Comparison of ENCODE assay signal across 8 cellular contexts in the genomic region with DNA sequence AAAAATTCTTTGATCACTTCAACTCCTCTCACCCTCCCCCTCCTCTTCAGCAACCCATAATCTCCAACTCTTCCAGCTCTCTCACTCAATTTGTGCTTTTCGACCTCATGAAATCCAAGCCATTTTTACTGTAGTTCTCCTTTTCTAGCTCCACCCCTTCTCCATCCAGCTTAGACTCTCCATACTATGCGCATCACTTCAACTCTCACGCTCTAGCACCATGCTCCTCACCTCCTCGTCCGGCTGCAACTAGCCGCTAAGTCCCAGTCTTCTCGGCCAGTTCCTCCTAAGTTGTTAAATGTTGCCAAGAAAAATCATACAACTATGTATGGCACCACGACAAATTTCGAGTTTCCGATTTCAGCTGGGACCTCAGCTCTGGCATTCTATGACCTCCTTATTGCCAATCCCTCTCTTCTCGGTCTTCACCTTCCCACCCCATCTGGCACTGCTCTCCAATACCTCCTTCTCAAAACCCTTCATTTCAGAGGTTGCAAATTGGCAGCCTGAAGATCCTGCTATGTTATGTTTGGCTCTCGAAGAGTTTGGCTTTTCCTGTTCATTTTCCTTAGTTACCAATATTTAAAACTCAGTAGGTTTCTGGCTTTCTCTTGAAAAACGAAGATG. TPM values are rescaled to one million over a fixed set of nuclear protein-coding genes. Genes with fewer than 3 reads are reported as not detected.
A peak's percentile ranks its signal among the peaks of the same experiment; 100 is the strongest.
DNase-seq lines count a peak whose midpoint lies in the region; ATAC-seq, FAIRE-seq and TF ChIP-seq lines count a peak whose summit lies in the region.

No MANE protein-coding gene starts in this region.

- no peak overlapping the region for H2AFZ ChIP-seq in OCI-LY3 (ENCODE audit: low read depth, low read length)
- peak overlapping the region; percentile 6 for H2AFZ ChIP-seq in endothelial cell of umbilical vein (ENCODE audit: low read depth, low read length)

- in situ Hi-C loops in GM13977 (cut with MboI; ENCODE audit: low pct_unique_long_range_greater_than_20kb, low sequenced_read_pairs, unreplicated experiment): no loop called here

- FAIRE-seq in endothelial cell of umbilical vein (lab: Jason Lieb, UNC): peak; percentile 67

- intact Hi-C loops in endothelial cell of umbilical vein (cut with micrococcal nuclease) (loop anchor here (2.0 kb wide), 1 partner anchor 19 kb away; no protein-coding TSS in a partner anchor), sciatic nerve (cut with DNase I) (no loop called here)

- H3K4me2 ChIP-seq in OCI-LY3 (ENCODE audit: low read length): peak overlapping the region; percentile 94
- peak overlapping the region; percentile 93 for H3K4me2 ChIP-seq in endothelial cell of umbilical vein (ENCODE audit: insufficient read depth, low read length)

- H3K79me2 ChIP-seq in OCI-LY3 (ENCODE audit: low read length) (no peaks in the 10 kb centered on the region), endothelial cell of umbilical vein (ENCODE audit: control insufficient read depth, insufficient read depth, low read length) (no peaks in the 10 kb centered on the region)

- H3K4me1 ChIP-seq in OCI-LY3 (ENCODE audit: low read length): peaks cover 50% of the 10 kb centered on the region
- peaks cover 10% of the 10 kb centered on the region for H3K4me1 ChIP-seq in endothelial cell of umbilical vein (ENCODE audit: control insufficient read depth, extremely low read depth, insufficient read depth, low read length)

- POLR2A ChIA-PET in endothelial cell of umbilical vein (lab: Charles Lee): no interaction called here

- H3K4me3 ChIP-seq in OCI-LY3 (ENCODE audit: low read length) (peak overlapping the region; percentile 91), endothelial cell of umbilical vein (replicated peaks in 1 of 3; ENCODE audit: insufficient read depth in 1 of 3, low read depth in 1 of 3, low read length in 3 of 3) (peak overlapping the region; percentile 88 to 92 (median 89))

- no TSS peak for BruUV-seq in endothelial cell of umbilical vein (replicated peaks; lab: Mats Ljungman, UMichigan)

- H3K9me1 ChIP-seq in endothelial cell of umbilical vein (replicated peaks; ENCODE audit: control insufficient read depth, extremely low read depth, insufficient read depth, low read length): no peaks in the 10 kb centered on the region

- TF ChIP-seq POLR2A in endothelial cell of umbilical vein (IDR thresholded peaks at IDR 0.05; ENCODE audit: low read depth, low read length): no peak

- no peaks in the 10 kb centered on the region for H3K36me3 ChIP-seq in OCI-LY3 (replicated peaks; ENCODE audit: low read depth, low read length)
- H3K36me3 ChIP-seq in endothelial cell of umbilical vein (ENCODE audit: control insufficient read depth in 2 of 2, extremely low read depth in 1 of 2, insufficient read depth in 2 of 2, low read length in 2 of 2): peaks cover 0 to 1% of the 10 kb centered on the region in 2 experiments

- no peak overlapping the region for H3K27ac ChIP-seq in OCI-LY3 (ENCODE audit: low read length)
- no peak overlapping the region for H3K27ac ChIP-seq in endothelial cell of umbilical vein (ENCODE audit: insufficient read depth, low read depth, low read length)

- H4K20me1 ChIP-seq in OCI-LY3 (ENCODE audit: insufficient read depth, low read length) (no peaks in the 10 kb centered on the region), endothelial cell of umbilical vein (replicated peaks; ENCODE audit: control insufficient read depth, extremely low read depth, insufficient read depth, low read length) (no peaks in the 10 kb centered on the region)

- H3K9me3 ChIP-seq in OCI-LY3 (ENCODE audit: insufficient read depth, low read length): no peaks in the 10 kb centered on the region
- H3K9me3 ChIP-seq in endothelial cell of umbilical vein (replicated peaks; ENCODE audit: control insufficient read depth, insufficient read depth, low read length): no peaks in the 10 kb centered on the region

- DNase-seq in GM13977 (ENCODE audit: low spot score): peak; percentile 10
- DNase-seq in endothelial cell of umbilical vein (ENCODE audit: low read depth, low spot score): peak; percentile 67
- DNase-seq in sciatic nerve (ENCODE audit: low spot score): no peak
- no peak for DNase-seq in T1000 (lab: John Stamatoyannopoulos, UW)
- no peak for DNase-seq in stimulated activated CD4-positive, alpha-beta T cell treated with anti-CD3 and anti-CD28 coated beads, Interleukin-1b, Interleukin-23, amount 100 ng/mL, for 48 hours

- ATAC-seq in sciatic nerve: peak; percentile 49
- ATAC-seq in GM18868 (IDR thresholded peaks at IDR 0.05; ENCODE audit: unreplicated experiment): no peak
- no peak for ATAC-seq in GM18873 (IDR thresholded peaks at IDR 0.05; ENCODE audit: low FRiP score, unreplicated experiment)

- dilution Hi-C loops in endothelial cell of umbilical vein (cut with MboI; ENCODE audit: extremely low pct_ligation_motif_present, low sequenced_read_pairs): no loop called here

- TF ChIP-seq CTCF in GM13977 (IDR thresholded peaks at IDR 0.05; ENCODE audit: extremely low read depth, insufficient read depth, missing control alignments) (no peak), OCI-LY3 (IDR thresholded peaks at IDR 0.05; ENCODE audit: low read depth, low read length) (no peak), endothelial cell of umbilical vein (IDR thresholded peaks at IDR 0.05; ENCODE audit: extremely low read depth in 1 of 2, insufficient read depth in 1 of 2, low read depth in 1 of 2, low read length in 2 of 2) (no peak)

- H3K27me3 ChIP-seq in OCI-LY3 (ENCODE audit: low read depth, low read length) (no peaks in the 10 kb centered on the region), endothelial cell of umbilical vein (ENCODE audit: control insufficient read depth in 2 of 2, insufficient read depth in 2 of 2, low read length in 2 of 2) (no peaks in the 10 kb centered on the region)

- CTCF ChIA-PET in endothelial cell of umbilical vein (lab: Charles Lee): interaction anchor here (1.1 kb wide), 1 partner anchor 100 kb away, joined by 4 read pairs; no protein-coding TSS in a partner anchor

- H3K9ac ChIP-seq in OCI-LY3 (ENCODE audit: low read length): peak overlapping the region; percentile 72; the same call in 1 of the 2 replicates
- H3K9ac ChIP-seq in endothelial cell of umbilical vein (replicated peaks; ENCODE audit: extremely low read depth, insufficient read depth, low read length): no peak overlapping the region

TF ChIP-seq in endothelial cell of umbilical vein, 7 proteins besides CTCF, POLR2A, EP300 and RAD21 (continues in another document):
- TF ChIP-seq MYC (IDR thresholded peaks at IDR 0.05; ENCODE audit: low read depth, low read length): no peak
- no peak for TF ChIP-seq FOS (IDR thresholded peaks at IDR 0.05; ENCODE audit: borderline replicate concordance, insufficient read depth, low read length)

RNA-seq across cellular contexts. Expression of a gene that starts 1.1 kb away (rescaled TPM):
- total RNA-seq in endothelial cell of umbilical vein (6.0 and 6.2 TPM in 2 replicates), sciatic nerve (11.2 TPM)
- 1.7 and 1.9 TPM in 2 replicates for polyA plus RNA-seq in endothelial cell of umbilical vein
- polyA plus RNA-seq in endothelial cell of umbilical vein (2011; cell fraction: cytosol; rRNA removed): 1.4 and 1.5 TPM in 2 replicates
- 2.7 and 3.7 TPM in 2 replicates for polyA plus RNA-seq in endothelial cell of umbilical vein (2011; cell fraction: nucleus; rRNA removed)
- polyA plus RNA-seq in endothelial cell of umbilical vein (2012): 1.5 and 1.6 TPM in 2 replicates
- 4.2 and 5.5 TPM in 2 replicates for polyA minus RNA-seq in endothelial cell of umbilical vein
- 0.61 TPM for polyA minus RNA-seq in endothelial cell of umbilical vein (2011; cell fraction: cytosol; rRNA and poly(A)+ RNA removed)
- 3.3 and 3.5 TPM in 2 replicates for polyA minus RNA-seq in endothelial cell of umbilical vein (2011; cell fraction: nucleus; rRNA and poly(A)+ RNA removed)

RNA-seq across cellular contexts. Expression of a gene that starts 4.4 kb away (rescaled TPM):
- total RNA-seq in endothelial cell of umbilical vein: not detected in 2 replicates
- not detected in 2 replicates for polyA plus RNA-seq in endothelial cell of umbilical vein
- not detected in 2 replicates for polyA plus RNA-seq in endothelial cell of umbilical vein (2011; cell fraction: cytosol; rRNA removed)
- not detected in 2 replicates for polyA plus RNA-seq in endothelial cell of umbilical vein (2011; cell fraction: nucleus; rRNA removed)
- 0.62 TPM in 1 of 2 replicates, not detected in the other for polyA plus RNA-seq in endothelial cell of umbilical vein (2012)
- polyA minus RNA-seq in endothelial cell of umbilical vein: 3.3 TPM in 1 of 2 replicates, not detected in the other
- not detected for polyA minus RNA-seq in endothelial cell of umbilical vein (2011; cell fraction: cytosol; rRNA and poly(A)+ RNA removed)
- not detected in 2 replicates for polyA minus RNA-seq in endothelial cell of umbilical vein (2011; cell fraction: nucleus; rRNA and poly(A)+ RNA removed)
- total RNA-seq in sciatic nerve: not detected

RNA-seq across cellular contexts. Expression of a gene that starts 12.9 kb away (rescaled TPM):
- total RNA-seq in endothelial cell of umbilical vein: not detected in 2 replicates
- polyA plus RNA-seq in endothelial cell of umbilical vein: 0.86 and 0.94 TPM in 2 replicates
- 1.1 and 1.8 TPM in 2 replicates for polyA plus RNA-seq in endothelial cell of umbilical vein (2011; cell fraction: cytosol; rRNA removed)
- 2.3 and 2.8 TPM in 2 replicates for polyA plus RNA-seq in endothelial cell of umbilical vein (2011; cell fraction: nucleus; rRNA removed)
- polyA plus RNA-seq in endothelial cell of umbilical vein (2012): 0.16 and 0.25 TPM in 2 replicates
- 0.58 and 0.70 TPM in 2 replicates for polyA minus RNA-seq in endothelial cell of umbilical vein
- polyA minus RNA-seq in endothelial cell of umbilical vein (2011; cell fraction: cytosol; rRNA and poly(A)+ RNA removed): not detected
- 0.19 and 0.43 TPM in 2 replicates for polyA minus RNA-seq in endothelial cell of umbilical vein (2011; cell fraction: nucleus; rRNA and poly(A)+ RNA removed)
- 0.49 TPM for total RNA-seq in sciatic nerve

RNA-seq across cellular contexts. Expression of a gene that starts 17.9 kb away (rescaled TPM):
- total RNA-seq in endothelial cell of umbilical vein (64.8 and 75.6 TPM in 2 replicates), sciatic nerve (32.5 TPM)
- 27.3 and 28.1 TPM in 2 replicates for polyA plus RNA-seq in endothelial cell of umbilical vein
- polyA plus RNA-seq in endothelial cell of umbilical vein (2011; cell fraction: cytosol; rRNA removed): 40.4 and 48.0 TPM in 2 replicates
- 13.7 and 26.2 TPM in 2 replicates for polyA plus RNA-seq in endothelial cell of umbilical vein (2011; cell fraction: nucleus; rRNA removed)
- 77.4 and 84.1 TPM in 2 replicates for polyA plus RNA-seq in endothelial cell of umbilical vein (2012)
- polyA minus RNA-seq in endothelial cell of umbilical vein: 23.5 and 33.9 TPM in 2 replicates
- polyA minus RNA-seq in endothelial cell of umbilical vein (2011; cell fraction: cytosol; rRNA and poly(A)+ RNA removed): 75.6 TPM
- 3.3 and 8.8 TPM in 2 replicates for polyA minus RNA-seq in endothelial cell of umbilical vein (2011; cell fraction: nucleus; rRNA and poly(A)+ RNA removed)

RNA-seq across cellular contexts. Expression of a gene that starts 22.8 kb away (rescaled TPM):
- total RNA-seq in endothelial cell of umbilical vein (10.1 and 10.3 TPM in 2 replicates), sciatic nerve (3.9 TPM)
- polyA plus RNA-seq in endothelial cell of umbilical vein: 16.9 and 23.2 TPM in 2 replicates
- 8.7 and 10.3 TPM in 2 replicates for polyA plus RNA-seq in endothelial cell of umbilical vein (2011; cell fraction: cytosol; rRNA removed)
- 5.0 and 7.6 TPM in 2 replicates for polyA plus RNA-seq in endothelial cell of umbilical vein (2011; cell fraction: nucleus; rRNA removed)
- 9.7 and 13.0 TPM in 2 replicates for polyA plus RNA-seq in endothelial cell of umbilical vein (2012)
- 7.5 and 8.2 TPM in 2 replicates for polyA minus RNA-seq in endothelial cell of umbilical vein
- not detected for polyA minus RNA-seq in endothelial cell of umbilical vein (2011; cell fraction: cytosol; rRNA and poly(A)+ RNA removed)
- 1.5 and 2.7 TPM in 2 replicates for polyA minus RNA-seq in endothelial cell of umbilical vein (2011; cell fraction: nucleus; rRNA and poly(A)+ RNA removed)

Comparison
In these comparisons a context has a peak if more than half of its experiments do, and no peak if none do; other contexts are left out.
1. DNase-seq: peak in GM13977 (single experiment) and endothelial cell of umbilical vein (single experiment); none in sciatic nerve (single experiment), T1000 (single experiment) and stimulated activated CD4-positive, alpha-beta T cell treated with anti-CD3 and anti-CD28 coated beads, Interleukin-1b, Interleukin-23, amount 100 ng/mL, for 48 hours (single experiment).